Comparison of ENCODE assay signal across 1 cellular context in genomic region chr15:74203914-74204431, GRCh38.
TF ChIP-seq lines count a peak whose summit lies in the region.

No MANE protein-coding gene starts in this region.

TF ChIP-seq in A549, 52 proteins besides CTCF, POLR2A, EP300 and RAD21:
- TF ChIP-seq ZNF302 (CRISPR knock-in tag; IDR thresholded peaks at IDR 0.05) (no peak), FOXS1 (CRISPR knock-in tag; IDR thresholded peaks at IDR 0.05) (no peak), PHF8 (IDR thresholded peaks at IDR 0.05; ENCODE audit: borderline replicate concordance, low read depth) (no peak), HES2 (IDR thresholded peaks at IDR 0.05) (no peak), HEYL (CRISPR knock-in tag; IDR thresholded peaks at IDR 0.05) (no peak), ZFP36 (IDR thresholded peaks at IDR 0.05; ENCODE audit: borderline replicate concordance, partially characterized antibody) (no peak), MAZ (IDR thresholded peaks at IDR 0.05; ENCODE audit: borderline replicate concordance, low read depth, low read length) (no peak)
TF ChIP-seq in A549: peak in this region for 0.
